26 cellular contexts compared by ENCODE assay signal in genomic region chr12:106696071-106696470, GRCh38.
DNase-seq lines count a peak whose midpoint lies in the region; ATAC-seq, FAIRE-seq and TF ChIP-seq lines count a peak whose summit lies in the region.
"Had no signal": no experiment of that assay in that cellular context is flagged by ENCODE, and none has a peak within 500 bp of the region (broad histone marks: within the 10 kb centered on the region; RNA-seq: fewer than 3 reads in every experiment).

No MANE protein-coding gene starts in this region.

- in situ Hi-C loops in HepG2 (cut with HindIII; ENCODE audit: extremely low pct_ligation_motif_present, low pct_unique_long_range_greater_than_20kb) (no loop called here), brain microvascular endothelial cell (cut with HindIII; ENCODE audit: low pct_ligation_motif_present, low sequenced_read_pairs) (no loop called here)

- TF ChIP-seq CTCF in right lobe of liver (IDR thresholded peaks at IDR 0.05) (no peak), HepG2 (CRISPR knock-in tag; IDR thresholded peaks at IDR 0.05) (no peak), brain microvascular endothelial cell (IDR thresholded peaks at IDR 0.05; ENCODE audit: low read depth, low read length, missing control alignments) (no peak)

- H2AFZ ChIP-seq in HepG2 (ENCODE audit: low read length), result no peak overlapping the region

- H3K9ac ChIP-seq in HepG2 (ENCODE audit: insufficient read depth, low read depth, low read length), result no peak overlapping the region
- H3K9ac ChIP-seq: BLaER1 had no signal

- no peaks in the 10 kb centered on the region for H3K36me3 Mint-ChIP-seq in activated naive CD4-positive, alpha-beta T cell treated with anti-CD3 and anti-CD28 coated beads for 36 hours (ENCODE audit: low read depth)
- no peaks in the 10 kb centered on the region for H3K36me3 Mint-ChIP-seq in effector memory CD8-positive, alpha-beta T cell (ENCODE audit: insufficient read depth)
- H3K36me3 Mint-ChIP-seq: CD14-positive monocyte; CD4-positive, CD25-positive, alpha-beta regulatory T cell had no signal

- H3K9me3 ChIP-seq in right lobe of liver (no peaks in the 10 kb centered on the region), HepG2 (ENCODE audit: low read length) (peaks cover 4% of the 10 kb centered on the region; the same call in 1 of the 2 replicates)
- H3K9me3 ChIP-seq: BE2C had no signal

- ATAC-seq in right lobe of liver (peak in 3 of 4 donors; percentile 17 to 42 (median 38)), HepG2 (no peak; the same call in 2 of the 3 replicates)
- no peak for ATAC-seq in effector memory CD8-positive, alpha-beta T cell (replicated peaks)

- no peaks in the 10 kb centered on the region for H3K4me1 Mint-ChIP-seq in activated naive CD4-positive, alpha-beta T cell treated with anti-CD3 and anti-CD28 coated beads for 36 hours (ENCODE audit: low read depth)
- H3K4me1 Mint-ChIP-seq in effector memory CD8-positive, alpha-beta T cell (ENCODE audit: low read depth in 2 of 2), result no peaks in the 10 kb centered on the region
- H3K4me1 Mint-ChIP-seq: CD14-positive monocyte; CD4-positive, CD25-positive, alpha-beta regulatory T cell had no signal

- no peaks in the 10 kb centered on the region for H3K79me2 ChIP-seq in HepG2 (ENCODE audit: insufficient read depth, low read length)

- H3K27me3 Mint-ChIP-seq in activated naive CD4-positive, alpha-beta T cell treated with anti-CD3 and anti-CD28 coated beads for 36 hours (ENCODE audit: low read depth), result no peaks in the 10 kb centered on the region
- H3K27me3 Mint-ChIP-seq in effector memory CD8-positive, alpha-beta T cell, result peaks cover 0 to 8% of the 10 kb centered on the region in 2 donors
- H3K27me3 Mint-ChIP-seq: CD4-positive, alpha-beta memory T cell had no signal

- CTCF ChIA-PET in HepG2 (lab: Yijun Ruan, JAX; ENCODE audit: low intra/inter-chr PET ratio, low total read pairs), result no interaction called here
- CTCF ChIA-PET in activated naive CD4-positive, alpha-beta T cell treated with anti-CD3 and anti-CD28 coated beads for 36 hours (lab: Charles Lee), result no interaction called here

- POLR2A ChIA-PET in HepG2 (lab: Yijun Ruan, JAX), result no interaction called here

- intact Hi-C loops in right lobe of liver (cut with DNase I), result no loop called here
- intact Hi-C loops in HepG2 (cut with micrococcal nuclease; ENCODE audit: unreplicated experiment), result no loop called here
- intact Hi-C loops in activated naive CD4-positive, alpha-beta T cell treated with anti-CD3 and anti-CD28 coated beads for 36 hours (cut with micrococcal nuclease), result no loop called here

- no peak overlapping the region for H3K27ac Mint-ChIP-seq in activated naive CD4-positive, alpha-beta T cell treated with anti-CD3 and anti-CD28 coated beads for 36 hours
- no peak overlapping the region for H3K27ac Mint-ChIP-seq in effector memory CD8-positive, alpha-beta T cell
- H3K27ac Mint-ChIP-seq: CD4-positive, CD25-positive, alpha-beta regulatory T cell; CD8-positive, alpha-beta memory T cell had no signal

- FAIRE-seq in HepG2 (lab: Jason Lieb, UNC), result no peak
- FAIRE-seq: A204.1, GM12891, GM19239 had no signal

- TF ChIP-seq POLR2A in right lobe of liver (IDR thresholded peaks at IDR 0.05), result no peak
- no peak for TF ChIP-seq POLR2A in HepG2 (IDR thresholded peaks at IDR 0.05; ENCODE audit: insufficient read depth in 1 of 2, low read depth in 2 of 2, low read length in 2 of 2)

- 66% methylated on average over 5 of the region's 6 CpGs for WGBS in right lobe of liver (ENCODE audit: insufficient coverage, low coverage, low lambda C conversion rate, missing lambda C conversion rate)
- 29% methylated on average over 5 of the region's 6 CpGs for WGBS in HepG2 (ENCODE audit: low lambda C conversion rate)

- no peak for TF ChIP-seq RAD21 in HepG2 (CRISPR knock-in tag; IDR thresholded peaks at IDR 0.05)

- no peak overlapping the region for H3K4me3 ChIP-seq in right lobe of liver
- no peak overlapping the region for H3K4me3 ChIP-seq in HepG2 (replicated peaks in 1 of 3; ENCODE audit: insufficient read depth in 1 of 3, low read depth in 2 of 3, low read length in 3 of 3)
- H3K4me3 ChIP-seq in brain microvascular endothelial cell (ENCODE audit: low read depth, low read length), result no peak overlapping the region
- H3K4me3 ChIP-seq: BLaER1 had no signal

- H3K4me1 ChIP-seq in right lobe of liver, result no peaks in the 10 kb centered on the region
- no peaks in the 10 kb centered on the region for H3K4me1 ChIP-seq in HepG2 (ENCODE audit: insufficient read depth, low read length)
- H3K4me1 ChIP-seq: BE2C, BLaER1 had no signal

- H3K36me3 ChIP-seq in right lobe of liver (no peaks in the 10 kb centered on the region), HepG2 (replicated peaks in 1 of 2; ENCODE audit: control insufficient read depth in 1 of 2, insufficient read depth in 2 of 2, low read length in 2 of 2) (no peaks in the 10 kb centered on the region), brain microvascular endothelial cell (replicated peaks) (no peaks in the 10 kb centered on the region)
- H3K36me3 ChIP-seq: BE2C, BLaER1 had no signal

- H3K9me3 Mint-ChIP-seq in activated naive CD4-positive, alpha-beta T cell treated with anti-CD3 and anti-CD28 coated beads for 36 hours, result peaks cover 5% of the 10 kb centered on the region
- peaks cover 0 to 12% of the 10 kb centered on the region in 2 donors for H3K9me3 Mint-ChIP-seq in effector memory CD8-positive, alpha-beta T cell

- no peak overlapping the region for H3K4me2 ChIP-seq in HepG2 (ENCODE audit: low read depth, low read length)
- H3K4me2 ChIP-seq: BLaER1 had no signal

- H3K27me3 ChIP-seq in right lobe of liver, result no peaks in the 10 kb centered on the region
- peaks cover 0 to 6% of the 10 kb centered on the region in 2 experiments; a peak in 1 of 5 replicates for H3K27me3 ChIP-seq in HepG2 (ENCODE audit: control insufficient read depth in 1 of 2, insufficient read depth in 2 of 2, low read length in 2 of 2)
- H3K27me3 ChIP-seq in brain microvascular endothelial cell (replicated peaks), result no peaks in the 10 kb centered on the region
- H3K27me3 ChIP-seq: BE2C, BLaER1 had no signal

- TF ChIP-seq EP300 in HepG2 (IDR thresholded peaks at IDR 0.05; ENCODE audit: low read depth in 2 of 2, low read length in 2 of 2), result no peak
- TF ChIP-seq EP300 in HepG2 (CRISPR knock-in tag; IDR thresholded peaks at IDR 0.05; ENCODE audit: borderline replicate concordance), result no peak

- H4K20me1 ChIP-seq in HepG2 (ENCODE audit: insufficient read depth, low read length), result no peaks in the 10 kb centered on the region
- H4K20me1 ChIP-seq: BLaER1 had no signal

- H3K27ac ChIP-seq in right lobe of liver (no peak overlapping the region), HepG2 (ENCODE audit: extremely low read length, insufficient read depth, low read length) (no peak overlapping the region), brain microvascular endothelial cell (no peak overlapping the region)
- H3K27ac ChIP-seq: BLaER1 had no signal

- no peak overlapping the region for H3K4me3 Mint-ChIP-seq in activated naive CD4-positive, alpha-beta T cell treated with anti-CD3 and anti-CD28 coated beads for 36 hours
- H3K4me3 Mint-ChIP-seq in effector memory CD8-positive, alpha-beta T cell, result no peak overlapping the region
- H3K4me3 Mint-ChIP-seq: CD4-positive, alpha-beta memory T cell; CD4-positive, CD25-positive, alpha-beta regulatory T cell; CD8-positive, alpha-beta memory T cell had no signal

- DNase-seq in right lobe of liver (no peak), HepG2 (ENCODE audit: low spot score) (no peak), islet precursor cell (peak; percentile 46), mucosa of gallbladder (ENCODE audit: low spot score) (peak; percentile 55), brain microvascular endothelial cell (no peak)
- no peak for DNase-seq in activated naive CD4-positive, alpha-beta T cell treated with anti-CD3 and anti-CD28 coated beads for 36 hours
- DNase-seq in effector memory CD8-positive, alpha-beta T cell, result no peak
- DNase-seq: 8988T; ACHN; C1 segment of cervical spinal cord; CD4-positive, alpha-beta memory T cell; CD4-positive, CD25-positive, alpha-beta regulatory T cell; CD8-positive, alpha-beta memory T cell; DMS 273 treated with DMSO at 0.1 percent for 48 hours; DMS153; DMS53; DMS79; DND-41; EL; GDM1 had no signal

- no TSS peak for BruUV-seq in HepG2 (replicated peaks; lab: Mats Ljungman, UMichigan)

TF ChIP-seq in HepG2, 621 proteins besides CTCF, POLR2A, EP300 and RAD21 (continues in another document):
- TF ChIP-seq ZFP37 (CRISPR knock-in tag; IDR thresholded peaks at IDR 0.05; ENCODE audit: borderline replicate concordance) (no peak), CREB1 (IDR thresholded peaks at IDR 0.05) (no peak), CREB1 (CRISPR knock-in tag; IDR thresholded peaks at IDR 0.05) (no peak), ZNF709 (CRISPR knock-in tag; IDR thresholded peaks at IDR 0.05) (no peak), SMC3 (IDR thresholded peaks at IDR 0.05; ENCODE audit: low read length) (no peak)
- TF ChIP-seq, protein P1, sequence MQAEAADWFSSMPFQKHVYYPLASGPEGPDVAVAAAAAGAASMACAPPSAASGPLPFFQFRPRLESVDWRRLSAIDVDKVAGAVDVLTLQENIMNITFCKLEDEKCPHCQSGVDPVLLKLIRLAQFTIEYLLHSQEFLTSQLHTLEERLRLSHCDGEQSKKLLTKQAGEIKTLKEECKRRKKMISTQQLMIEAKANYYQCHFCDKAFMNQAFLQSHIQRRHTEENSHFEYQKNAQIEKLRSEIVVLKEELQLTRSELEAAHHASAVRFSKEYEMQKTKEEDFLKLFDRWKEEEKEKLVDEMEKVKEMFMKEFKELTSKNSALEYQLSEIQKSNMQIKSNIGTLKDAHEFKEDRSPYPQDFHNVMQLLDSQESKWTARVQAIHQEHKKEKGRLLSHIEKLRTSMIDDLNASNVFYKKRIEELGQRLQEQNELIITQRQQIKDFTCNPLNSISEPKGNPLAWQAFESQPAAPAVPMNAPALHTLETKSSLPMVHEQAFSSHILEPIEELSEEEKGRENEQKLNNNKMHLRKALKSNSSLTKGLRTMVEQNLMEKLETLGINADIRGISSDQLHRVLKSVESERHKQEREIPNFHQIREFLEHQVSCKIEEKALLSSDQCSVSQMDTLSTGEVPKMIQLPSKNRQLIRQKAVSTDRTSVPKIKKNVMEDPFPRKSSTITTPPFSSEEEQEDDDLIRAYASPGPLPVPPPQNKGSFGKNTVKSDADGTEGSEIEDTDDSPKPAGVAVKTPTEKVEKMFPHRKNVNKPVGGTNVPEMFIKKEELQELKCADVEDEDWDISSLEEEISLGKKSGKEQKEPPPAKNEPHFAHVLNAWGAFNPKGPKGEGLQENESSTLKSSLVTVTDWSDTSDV (CRISPR knock-in tag; IDR thresholded peaks at IDR 0.05), result no peak

Comparison
In these comparisons a context has a peak if more than half of its experiments do, and no peak if none do; other contexts are left out.
1. ATAC-seq: peak in right lobe of liver (3 of 4); none in HepG2 (single experiment) and effector memory CD8-positive, alpha-beta T cell (single experiment).
2. DNase-seq: peak in islet precursor cell (single experiment) and mucosa of gallbladder (single experiment); none in right lobe of liver (0 of 3), HepG2 (single experiment), brain microvascular endothelial cell (single experiment), activated naive CD4-positive, alpha-beta T cell treated with anti-CD3 and anti-CD28 coated beads for 36 hours (single experiment) and effector memory CD8-positive, alpha-beta T cell (0 of 3).